Comparison of ENCODE assay signal across 9 cellular contexts in genomic region chr10:30980951-30981616, GRCh38. TPM values are rescaled to one million over a fixed set of nuclear protein-coding genes. Genes with fewer than 3 reads are reported as not detected.
A peak's percentile ranks its signal among the peaks of the same experiment; 100 is the strongest.
DNase-seq lines count a peak whose midpoint lies in the region; ATAC-seq, FAIRE-seq and TF ChIP-seq lines count a peak whose summit lies in the region.
"Had no signal": no experiment of that assay in that cellular context is flagged by ENCODE, and none has a peak within 500 bp of the region (broad histone marks: within the 10 kb centered on the region; RNA-seq: fewer than 3 reads in every experiment).

No MANE protein-coding gene starts in this region.

- peak overlapping the region; percentile 29; the same call in 1 of the 2 replicates for H3K18ac ChIP-seq in IMR-90 (ENCODE audit: low read depth, low read length)

- peak; percentile 63 for DNase-seq in IMR-90
- DNase-seq in astrocyte (ENCODE audit: low read depth) = peak; percentile 70
- peak; percentile 17 for DNase-seq in iPS-NIHi11 (ENCODE audit: low spot score)
- no peak for DNase-seq in amniotic stem cell (lab: John Stamatoyannopoulos, UW)
- DNase-seq in stimulated activated CD4-positive, alpha-beta T cell treated with anti-CD3 and anti-CD28 coated beads, Interleukin-15, amount 100 ng/mL, for 24 hours = no peak

- H3K79me1 ChIP-seq in IMR-90 (ENCODE audit: low read depth in 1 of 2, low read length in 2 of 2) = peaks cover 4 to 25% of the 10 kb centered on the region in 2 experiments; a peak in 2 of 4 replicates

- no peak overlapping the region for H3K27ac Mint-ChIP-seq in astrocyte (ENCODE audit: unreplicated experiment)
- H3K27ac Mint-ChIP-seq: activated naive CD8-positive, alpha-beta T cell had no signal

- no TSS peak for BruUV-seq in IMR-90 (replicated peaks; lab: Mats Ljungman, UMichigan)

- H4K5ac ChIP-seq in IMR-90 (ENCODE audit: low read depth, low read length) = peak overlapping the region; percentile 15; the same call in 1 of the 2 replicates

- in situ Hi-C loops in IMR-90 (cut with MboI; ENCODE audit: low sequenced_read_pairs) = no loop called here

- TF ChIP-seq RAD21 in IMR-90 (IDR thresholded peaks at IDR 0.05; ENCODE audit: low read length) = no peak

- H2AFZ ChIP-seq in IMR-90 (replicated peaks; ENCODE audit: low read length, poor library complexity) (no peak overlapping the region), astrocyte (ENCODE audit: low read depth, low read length) (peak overlapping the region; percentile 20)

- no peaks in the 10 kb centered on the region for H3K27me3 ChIP-seq in IMR-90 (ENCODE audit: control insufficient read depth, insufficient read depth, low read length)
- no peaks in the 10 kb centered on the region for H3K27me3 ChIP-seq in astrocyte (ENCODE audit: insufficient read depth, low read length)
- H3K27me3 ChIP-seq in skeletal muscle tissue (ENCODE audit: control insufficient read depth in 3 of 3, insufficient read depth in 3 of 3, low read length in 3 of 3) = no peaks in the 10 kb centered on the region

- H3K27me3 Mint-ChIP-seq in astrocyte (ENCODE audit: low read depth, unreplicated experiment) = no peaks in the 10 kb centered on the region
- H3K27me3 Mint-ChIP-seq: activated naive CD8-positive, alpha-beta T cell had no signal

- H2BK120ac ChIP-seq in IMR-90 (ENCODE audit: low read depth, low read length) = peak overlapping the region; percentile 80

- TF ChIP-seq POLR2A in IMR-90 (IDR thresholded peaks at IDR 0.05; ENCODE audit: low read depth, low read length) = no peak

- peak overlapping the region; percentile 5; the same call in 1 of the 2 replicates for H4K91ac ChIP-seq in IMR-90 (ENCODE audit: insufficient read depth, low read depth, low read length)

- H3K4ac ChIP-seq in IMR-90 (ENCODE audit: low read depth, low read length) = peak overlapping the region; percentile 68

- no peak overlapping the region for H3K27ac ChIP-seq in IMR-90 (ENCODE audit: insufficient read depth, low read length)
- no peak overlapping the region for H3K27ac ChIP-seq in astrocyte (ENCODE audit: low read depth, low read length)
- H3K27ac ChIP-seq in skeletal muscle tissue (ENCODE audit: low read depth, low read length) = peak overlapping the region; percentile 46

- WGBS in IMR-90 (ENCODE audit: extremely low coverage in 2 of 2, insufficient read length in 1 of 2), 2 experiments = 6% methylated on average over 2 of the region's 7 CpGs; no CpG with 5 or more reads in 1 of the 2 experiments

- H3K9ac ChIP-seq in IMR-90 (ENCODE audit: low read depth, low read length) (no peak overlapping the region), astrocyte (ENCODE audit: low read length) (no peak overlapping the region), skeletal muscle tissue (ENCODE audit: low read depth in 1 of 3, low read length in 3 of 3) (no peak overlapping the region)

- H3K9me3 ChIP-seq in IMR-90 (ENCODE audit: control insufficient read depth, insufficient read depth, low read length) (no peaks in the 10 kb centered on the region), astrocyte (ENCODE audit: insufficient read depth, low read depth, low read length) (no peaks in the 10 kb centered on the region), skeletal muscle tissue (ENCODE audit: control insufficient read depth in 3 of 3, low read length in 3 of 3) (no peaks in the 10 kb centered on the region)

- no peak overlapping the region for H2AK9ac ChIP-seq in IMR-90 (replicated peaks; ENCODE audit: low read depth, low read length, poor library complexity)

- H3K14ac ChIP-seq in IMR-90 (replicated peaks; ENCODE audit: low read depth, low read length) = peak overlapping the region; percentile 82

- intact Hi-C loops in IMR-90 (cut with micrococcal nuclease) = no loop called here

- no peak overlapping the region for H2BK5ac ChIP-seq in IMR-90 (ENCODE audit: low read depth, low read length, poor library complexity, severe bottlenecking)

- H2AK5ac ChIP-seq in IMR-90 (ENCODE audit: low read depth, low read length) = peak overlapping the region; percentile 16

- H3K36me3 ChIP-seq in IMR-90 (ENCODE audit: control insufficient read depth, insufficient read depth, low read length) = no peaks in the 10 kb centered on the region
- H3K36me3 ChIP-seq in astrocyte (ENCODE audit: insufficient read depth, low read length) = no peaks in the 10 kb centered on the region
- no peaks in the 10 kb centered on the region for H3K36me3 ChIP-seq in skeletal muscle tissue (ENCODE audit: control insufficient read depth in 3 of 3, insufficient read depth in 3 of 3, low read length in 3 of 3)

- peaks cover 14% of the 10 kb centered on the region for H3K36me3 Mint-ChIP-seq in astrocyte (ENCODE audit: low read depth, unreplicated experiment)

- H3K4me3 Mint-ChIP-seq in astrocyte (ENCODE audit: unreplicated experiment) = no peak overlapping the region
- H3K4me3 Mint-ChIP-seq: activated naive CD8-positive, alpha-beta T cell had no signal

- peaks cover 10% of the 10 kb centered on the region for H3K4me1 Mint-ChIP-seq in astrocyte (ENCODE audit: low read depth, unreplicated experiment)

- H3K9me3 Mint-ChIP-seq in astrocyte (ENCODE audit: unreplicated experiment) = peaks cover 6% of the 10 kb centered on the region

- peak overlapping the region; percentile 7; the same call in 1 of the 3 replicates for H2BK15ac ChIP-seq in IMR-90 (ENCODE audit: low read depth, low read length)

- TF ChIP-seq CTCF in IMR-90 (conservative IDR thresholded peaks at IDR 0.05; ENCODE audit: low read depth, low read length) (no peak), astrocyte (IDR thresholded peaks at IDR 0.05; ENCODE audit: insufficient read depth, low read depth, low read length) (no peak)

- dilution Hi-C loops in IMR-90 (cut with HindIII; ENCODE audit: low sequenced_read_pairs, unreplicated experiment) = no loop called here

- POLR2A ChIA-PET in IMR-90 (lab: Charles Lee; ENCODE audit: unreplicated experiment) = no interaction called here

- H3K9me1 ChIP-seq in IMR-90 (ENCODE audit: insufficient read depth, low read length) = peaks cover 6% of the 10 kb centered on the region; the same call in 1 of the 2 replicates

- H2BK20ac ChIP-seq in IMR-90 (ENCODE audit: low read depth, low read length) = peak overlapping the region; percentile 31; the same call in 1 of the 2 replicates

- CTCF ChIA-PET in IMR-90 (lab: Yijun Ruan, JAX) = interaction anchor here (0.7 to 1.3 kb wide), 2 partner anchors 11 to 35 kb away, joined by 3 read pairs; no protein-coding TSS in a partner anchor

- H4K20me1 ChIP-seq in IMR-90 (ENCODE audit: insufficient read depth, low read length) (no peaks in the 10 kb centered on the region), astrocyte (ENCODE audit: insufficient read depth, low read length) (no peaks in the 10 kb centered on the region)

- H3K56ac ChIP-seq in IMR-90 (ENCODE audit: extremely low read depth, insufficient read depth, low read length) = no peak overlapping the region

- H3K79me2 ChIP-seq in astrocyte (ENCODE audit: insufficient read depth, low read length) = no peaks in the 10 kb centered on the region

- ATAC-seq in IMR-90 (ENCODE audit: low read depth) (peak; percentile 27; the same call in 1 of the 2 replicates), HG02798 (IDR thresholded peaks at IDR 0.05; ENCODE audit: poor library complexity, unreplicated experiment) (no peak), HG02678 (IDR thresholded peaks at IDR 0.05; ENCODE audit: unreplicated experiment) (no peak)

- H3K4me2 ChIP-seq in IMR-90 (ENCODE audit: low read depth, low read length) = no peak overlapping the region
- no peak overlapping the region for H3K4me2 ChIP-seq in astrocyte (ENCODE audit: low read length)

- peak overlapping the region in 1 of 2 experiments; percentile 64; a peak in 1 of 4 replicates for H4K8ac ChIP-seq in IMR-90 (ENCODE audit: low read depth in 2 of 2, low read length in 2 of 2)

- H3K4me3 ChIP-seq in IMR-90 (ENCODE audit: insufficient read depth, low read depth, low read length) (no peak overlapping the region), astrocyte (ENCODE audit: insufficient read depth, low read depth, low read length) (no peak overlapping the region), skeletal muscle tissue (ENCODE audit: low read length in 3 of 3) (no peak overlapping the region)

- peaks cover 8% of the 10 kb centered on the region for H3K4me1 ChIP-seq in IMR-90 (ENCODE audit: control insufficient read depth, insufficient read depth, low read length)
- peaks cover 20% of the 10 kb centered on the region for H3K4me1 ChIP-seq in astrocyte (ENCODE audit: insufficient read depth, low read length)
- H3K4me1 ChIP-seq in skeletal muscle tissue (ENCODE audit: control insufficient read depth in 3 of 3, insufficient read depth in 3 of 3, low read length in 3 of 3) = peaks cover 13% of the 10 kb centered on the region in 3 donors

- no peak overlapping the region for H3K23ac ChIP-seq in IMR-90 (ENCODE audit: low read depth, low read length)

- no peak for FAIRE-seq in astrocyte (lab: Jason Lieb, UNC)

TF ChIP-seq in IMR-90, 13 proteins besides CTCF, POLR2A, EP300 and RAD21:
- TF ChIP-seq SMC3 (IDR thresholded peaks at IDR 0.05; ENCODE audit: low read depth, low read length) (no peak), NFE2L2 (IDR thresholded peaks at IDR 0.05; ENCODE audit: low read depth, low read length) (no peak), BHLHE40 (IDR thresholded peaks at IDR 0.05; ENCODE audit: low read depth, low read length) (peak; percentile 63; the same call in 1 of the 2 replicates), MAZ (IDR thresholded peaks at IDR 0.05; ENCODE audit: borderline replicate concordance, low read depth, low read length) (no peak), CHD1 (IDR thresholded peaks at IDR 0.05; ENCODE audit: low read depth, low read length) (no peak), RCOR1 (IDR thresholded peaks at IDR 0.05; ENCODE audit: insufficient replicate concordance, low read length) (no peak)
TF ChIP-seq in IMR-90: peak in this region for 1.

RNA-seq across cellular contexts. Expression of gene ZNF438, which starts 50.6 kb away (rescaled TPM):
- 2.8 and 2.9 TPM in 2 replicates for total RNA-seq in IMR-90 (2012; rRNA removed)
- polyA plus RNA-seq in IMR-90 (2012; rRNA removed) = 1.8 TPM in 2 replicates
- polyA plus RNA-seq in IMR-90 (2012; cell fraction: cytosol; rRNA removed) = 0.75 and 0.88 TPM in 2 replicates
- polyA plus RNA-seq in IMR-90 (2012; cell fraction: nucleus; rRNA removed; ENCODE audit: low replicate concordance) = 1.1 and 4.6 TPM in 2 replicates
- total RNA-seq in astrocyte = 2.2 and 2.4 TPM in 2 replicates
- 6.8 TPM for total RNA-seq in skeletal muscle tissue

Comparison
In these comparisons a context has a peak if more than half of its experiments do, and no peak if none do; other contexts are left out.
1. DNase-seq: peak in IMR-90 (single experiment), astrocyte (single experiment) and iPS-NIHi11 (single experiment); none in amniotic stem cell (single experiment) and stimulated activated CD4-positive, alpha-beta T cell treated with anti-CD3 and anti-CD28 coated beads, Interleukin-15, amount 100 ng/mL, for 24 hours (single experiment).